Comparison of ENCODE assay signal across 16 cellular contexts in genomic region chr9:135714242-135715055, GRCh38. TPM values are rescaled to one million over a fixed set of nuclear protein-coding genes. Genes with fewer than 3 reads are reported as not detected.
DNase-seq lines count a peak whose midpoint lies in the region; ATAC-seq, FAIRE-seq and TF ChIP-seq lines count a peak whose summit lies in the region.
"Had no signal": no experiment of that assay in that cellular context is flagged by ENCODE, and none has a peak within 500 bp of the region (broad histone marks: within the 10 kb centered on the region; RNA-seq: fewer than 3 reads in every experiment).

No MANE protein-coding gene starts in this region.

- no peak overlapping the region for H4K8ac ChIP-seq in H1 (ENCODE audit: extremely low read depth, insufficient read depth, low read length)

- H3K56ac ChIP-seq in H1 (replicated peaks; ENCODE audit: insufficient read length, low read depth, low read length) = no peak overlapping the region

- H3K9ac ChIP-seq in HUES48 (ENCODE audit: low read depth, low read length) (no peak overlapping the region), H1 (replicated peaks in 1 of 4; ENCODE audit: extremely low read depth in 1 of 4, low read depth in 3 of 4, low read length in 3 of 4) (no peak overlapping the region), neural cell (ENCODE audit: low read length) (no peak overlapping the region)

- no peaks in the 10 kb centered on the region for H3K79me1 ChIP-seq in H1 (ENCODE audit: low read depth, low read length)

- no peaks in the 10 kb centered on the region for H3K23me2 ChIP-seq in H1 (ENCODE audit: low read depth, low read length)

- H3K23ac ChIP-seq in H1 (ENCODE audit: insufficient read length) = no peak overlapping the region

- H2BK120ac ChIP-seq in H1 (replicated peaks; ENCODE audit: low read depth, low read length) = no peak overlapping the region

- H3K9me3 ChIP-seq in HUES48 (ENCODE audit: control insufficient read depth, insufficient read depth, low read length) (no peaks in the 10 kb centered on the region), H1 (ENCODE audit: insufficient read depth in 2 of 2, low read depth in 1 of 2, low read length in 1 of 2) (no peaks in the 10 kb centered on the region), neural cell (ENCODE audit: low read length) (no peaks in the 10 kb centered on the region), stomach (no peaks in the 10 kb centered on the region)
- H3K9me3 ChIP-seq: pancreas had no signal

- no peak overlapping the region for H3K18ac ChIP-seq in H1 (ENCODE audit: extremely low read depth, low read length)

- no peak overlapping the region for H2AFZ ChIP-seq in H1 (ENCODE audit: low read length)
- no peak overlapping the region for H2AFZ ChIP-seq in neural cell (ENCODE audit: low read depth, low read length)

- TF ChIP-seq RAD21 in H1 (IDR thresholded peaks at IDR 0.05 in 1 of 2, conservative IDR thresholded peaks at IDR 0.05 in 1 of 2; ENCODE audit: low read depth in 2 of 2, low read length in 2 of 2) (no peak), neural cell (conservative IDR thresholded peaks at IDR 0.05) (no peak)

- H2AK5ac ChIP-seq in H1 (ENCODE audit: low read depth, low read length) = no peak overlapping the region

- POLR2A ChIA-PET in H1 (lab: Charles Lee; ENCODE audit: partially characterized antibody) = interaction anchor here (1.9 kb wide), 1 partner anchor 10 kb away, joined by 6 read pairs; no protein-coding TSS in a partner anchor

- no peak overlapping the region for H3K4ac ChIP-seq in H1 (replicated peaks; ENCODE audit: insufficient read length, low read depth, low read length)

- peak overlapping the region; percentile 60; the same call in 1 of the 2 replicates for H3K4me3 ChIP-seq in HUES48 (ENCODE audit: low read depth, low read length)
- peak overlapping the region; percentile 41 to 52 (median 47); a peak in 6 of 8 replicates for H3K4me3 ChIP-seq in H1 (ENCODE audit: extremely low read depth in 1 of 4, insufficient read depth in 2 of 4, low read depth in 3 of 4, low read length in 4 of 4)
- peak overlapping the region; percentile 51 for H3K4me3 ChIP-seq in neural cell (ENCODE audit: low read length)
- peak overlapping the region in 1 of 4 donors; percentile 14 for H3K4me3 ChIP-seq in stomach
- H3K4me3 ChIP-seq: pancreas had no signal

- no peak overlapping the region for H2BK12ac ChIP-seq in H1 (ENCODE audit: low read depth, low read length)

- H4K20me1 ChIP-seq in H1 (replicated peaks in 1 of 2; ENCODE audit: control insufficient read depth in 1 of 2, insufficient read depth in 2 of 2, low read length in 2 of 2) = peaks cover 4 to 10% of the 10 kb centered on the region in 2 experiments
- H4K20me1 ChIP-seq in neural cell (ENCODE audit: insufficient read depth) = no peaks in the 10 kb centered on the region

- H3K36me3 ChIP-seq in HUES48 (ENCODE audit: control insufficient read depth, insufficient read depth, low read length) (no peaks in the 10 kb centered on the region), H1 (ENCODE audit: control insufficient read depth in 2 of 4, insufficient read depth in 4 of 4, low read length in 3 of 4) (no peaks in the 10 kb centered on the region), neural cell (ENCODE audit: insufficient read depth, low read length) (no peaks in the 10 kb centered on the region), stomach (no peaks in the 10 kb centered on the region)
- H3K36me3 ChIP-seq: pancreas had no signal

- no peaks in the 10 kb centered on the region for H3F3A ChIP-seq in neural cell (ENCODE audit: insufficient read depth, low read length, poor library complexity, severe bottlenecking)

- H4K91ac ChIP-seq in H1 (replicated peaks; ENCODE audit: insufficient read length, low read length) = no peak overlapping the region

- H2BK20ac ChIP-seq in H1 (ENCODE audit: low read length) = no peak overlapping the region

- FAIRE-seq in H1 (lab: Jason Lieb, UNC) = no peak
- FAIRE-seq: pancreas had no signal

- H3K4me1 ChIP-seq in HUES48 (ENCODE audit: control insufficient read depth, insufficient read depth, low read length) (no peaks in the 10 kb centered on the region), H1 (replicated peaks in 1 of 4; ENCODE audit: control insufficient read depth in 3 of 4, insufficient read depth in 4 of 4, low read length in 3 of 4) (peaks cover 0 to 3% (median 1%) of the 10 kb centered on the region in 4 experiments; a peak in 2 of 7 replicates), stomach (peaks cover 0 to 7% (median 0%) of the 10 kb centered on the region in 4 donors)
- H3K4me1 ChIP-seq: pancreas had no signal

- DNase-seq in ELF-1 (ENCODE audit: low read depth, low spot score) (peak; percentile 53), H1 (ENCODE audit: low read depth in 1 of 2, low spot score in 2 of 2) (peak in 1 of 2 experiments; percentile 84), mesenteric fat pad (ENCODE audit: low spot score) (no peak), stomach (no peak)
- DNase-seq: activated gamma-delta T cell treated with Interleukin-2 at 50 U/mL for 16 hours; C1 segment of cervical spinal cord; DND-41; effector CD4-positive, alpha-beta T cell; immature natural killer cell; midbrain; pancreas; RPMI8226; stimulated activated naive CD8-positive, alpha-beta T cell treated with anti-CD3 and anti-CD28 coated beads, Interleukin-15, amount 100 ng/mL, for 72 hours had no signal

- TF ChIP-seq EP300 in H1 (IDR thresholded peaks at IDR 0.05; ENCODE audit: borderline replicate concordance in 1 of 2, low read depth in 2 of 2, low read length in 2 of 2) = no peak
- TF ChIP-seq EP300 in neural cell (conservative IDR thresholded peaks at IDR 0.05; ENCODE audit: poor library complexity, severe bottlenecking) = no peak
- TF ChIP-seq EP300 in stomach (IDR thresholded peaks at IDR 0.05) = no peak

- H3K14ac ChIP-seq in H1 (ENCODE audit: insufficient read length) = no peak overlapping the region

- no peak overlapping the region for H2BK15ac ChIP-seq in H1 (ENCODE audit: low read length)

- H3K27me3 ChIP-seq in HUES48 (ENCODE audit: control insufficient read depth, insufficient read depth, low read length) (peaks cover 21% of the 10 kb centered on the region), H1 (replicated peaks in 1 of 4; ENCODE audit: control insufficient read depth in 3 of 4, extremely low read depth in 1 of 4, insufficient read depth in 3 of 4, low read length in 3 of 4) (peaks cover 0 to 25% (median 21%) of the 10 kb centered on the region in 4 experiments; a peak in 6 of 7 replicates), neural cell (ENCODE audit: insufficient read depth, low read depth, low read length) (peaks cover 54% of the 10 kb centered on the region), stomach (peaks cover 15 to 95% (median 52%) of the 10 kb centered on the region in 3 donors)

- no peak overlapping the region for H4K5ac ChIP-seq in H1 (ENCODE audit: insufficient read length, low read depth, low read length)

- 1% methylated on average over 18 of the region's 103 CpGs; no CpG with 5 or more reads in 1 of the 2 experiments for WGBS in H1 (ENCODE audit: extremely low coverage in 1 of 2, insufficient coverage in 1 of 2, insufficient read length in 1 of 2, insufficient replicate concordance in 2 of 2, low coverage in 1 of 2, low lambda C conversion rate in 2 of 2, missing lambda C conversion rate in 1 of 2), 2 experiments
- WGBS in stomach, 5 donors = 2 to 5% (median 3%) methylated on average over 13 to 103 of the region's 103 CpGs

- no peaks in the 10 kb centered on the region for H3K9me2 ChIP-seq in neural cell (ENCODE audit: insufficient read depth, low read length)

- H3K27ac ChIP-seq in HUES48 (ENCODE audit: low read depth, low read length) (no peak overlapping the region), H1 (ENCODE audit: low read depth, low read length) (no peak overlapping the region), neural cell (ENCODE audit: low read length) (no peak overlapping the region), stomach (no peak overlapping the region)
- H3K27ac ChIP-seq: pancreas had no signal

- TF ChIP-seq POLR2A in H1 (IDR thresholded peaks at IDR 0.05; ENCODE audit: control extremely low read depth in 1 of 2, low read depth in 2 of 2, low read length in 2 of 2) = no peak
- no peak for TF ChIP-seq POLR2A in stomach (IDR thresholded peaks at IDR 0.05)

- ATAC-seq in GM21515 (IDR thresholded peaks at IDR 0.05; ENCODE audit: unreplicated experiment) = no peak
- ATAC-seq: stimulated activated naive CD8-positive, alpha-beta T cell treated with anti-CD3 and anti-CD28 coated beads, Interleukin-15, amount 100 ng/mL, for 72 hours had no signal

- CTCF ChIA-PET in H1 (lab: Charles Lee; ENCODE audit: partially characterized antibody) = interaction anchor here (0.8 to 2.7 kb wide), 5 partner anchors 11 to 112 kb away, joined by 3 to 21 read pairs (median 4); partner anchors contain the start of gene KCNT1

- intact Hi-C loops in stomach (cut with DNase I; ENCODE audit: low total_unique reads) = no loop called here

- H3K79me2 ChIP-seq in H1 (ENCODE audit: control insufficient read depth in 1 of 2, insufficient read depth in 2 of 2, low read length in 2 of 2) = no peaks in the 10 kb centered on the region
- no peaks in the 10 kb centered on the region for H3K79me2 ChIP-seq in neural cell (replicated peaks; ENCODE audit: insufficient read depth, low read length)

- H2BK5ac ChIP-seq in H1 (ENCODE audit: low read depth, low read length) = no peak overlapping the region

- TF ChIP-seq CTCF in H1 (IDR thresholded peaks at IDR 0.05; ENCODE audit: control extremely low read depth in 1 of 3, insufficient read depth in 1 of 3, low read depth in 1 of 3, low read length in 3 of 3) (no peak), neural cell (IDR thresholded peaks at IDR 0.05; ENCODE audit: poor library complexity, severe bottlenecking) (no peak), stomach (IDR thresholded peaks at IDR 0.05) (no peak)

- H3K4me2 ChIP-seq in H1 (ENCODE audit: insufficient read depth in 1 of 2, low read depth in 2 of 2, low read length in 2 of 2) (peak overlapping the region; percentile 52 to 80), neural cell (ENCODE audit: low read length) (no peak overlapping the region)

RNA-seq across cellular contexts. Expression of gene KCNT1, which starts 12.5 kb away (rescaled TPM):
- total RNA-seq in H1 (2021; fragmentation: NEBNext Ultra II Directional; extraction: Animal tissue kit (Norgen Biotek cat#: 25700)) = 0.13 and 0.44 TPM in 2 replicates
- polyA plus RNA-seq in H1 (2011; rRNA removed) (0.20 and 0.35 TPM in 2 replicates), neural cell (0.67 and 0.74 TPM in 2 replicates), stomach (under 1 TPM in 2 of 3 donors, not detected in 1; 0.10 to 0.19 TPM)
- 0.19 TPM for polyA plus RNA-seq in H1 (2011; cell fraction: cytosol; rRNA removed)
- 1.4 TPM for polyA plus RNA-seq in H1 (2011; cell fraction: nucleus; rRNA removed)
- polyA plus RNA-seq in H1 (2012, experiment 1 of 2) = 0.17 to 0.41 TPM (median 0.29 TPM) in 4 replicates
- polyA plus RNA-seq in H1 (2012, experiment 2 of 2) = 0.28 TPM
- polyA plus RNA-seq in H1 (2013, experiment 1 of 2) = 0.10 TPM
- polyA plus RNA-seq in H1 (2013, experiment 2 of 2) = 0.07 TPM
- polyA minus RNA-seq in H1 (2011; rRNA and poly(A)+ RNA removed) = 0.32 and 0.66 TPM in 2 replicates
- polyA minus RNA-seq in H1 (2011; cell fraction: cytosol; rRNA and poly(A)+ RNA removed) = not detected
- polyA minus RNA-seq in H1 (2011; cell fraction: nucleus; rRNA and poly(A)+ RNA removed) = 0.30 TPM
- polyA minus RNA-seq in neural cell = 0.24 and 0.58 TPM in 2 replicates
- total RNA-seq in mesenteric fat pad (0.06 TPM), stomach (10 to 100 TPM in 1 of 5 donors, under 1 TPM in 1, not detected in 3; 0.55 to 12.9 TPM)
- polyA plus RNA-seq: immature natural killer cell had no signal

RNA-seq across cellular contexts. Expression of gene SOHLH1, which starts 15.2 kb away (rescaled TPM):
- not detected in 2 replicates for total RNA-seq in H1 (2021; fragmentation: NEBNext Ultra II Directional; extraction: Animal tissue kit (Norgen Biotek cat#: 25700))
- polyA plus RNA-seq in H1 (2011; rRNA removed) = 0.05 and 0.11 TPM in 2 replicates
- not detected for polyA plus RNA-seq in H1 (2011; cell fraction: cytosol; rRNA removed)
- 0.36 TPM for polyA plus RNA-seq in H1 (2011; cell fraction: nucleus; rRNA removed)
- not detected in 4 replicates for polyA plus RNA-seq in H1 (2012, experiment 1 of 2)
- polyA plus RNA-seq in H1 (2012, experiment 2 of 2) = not detected
- polyA plus RNA-seq in H1 (2013, experiment 1 of 2) = not detected
- not detected for polyA plus RNA-seq in H1 (2013, experiment 2 of 2)
- not detected in 2 replicates for polyA minus RNA-seq in H1 (2011; rRNA and poly(A)+ RNA removed)
- not detected for polyA minus RNA-seq in H1 (2011; cell fraction: cytosol; rRNA and poly(A)+ RNA removed)
- polyA minus RNA-seq in H1 (2011; cell fraction: nucleus; rRNA and poly(A)+ RNA removed) = not detected
- polyA plus RNA-seq in neural cell = not detected in 2 replicates
- not detected in 2 replicates for polyA minus RNA-seq in neural cell
- not detected for total RNA-seq in mesenteric fat pad
- not detected for total RNA-seq in stomach
- not detected for polyA plus RNA-seq in stomach
- total RNA-seq: pancreas had no signal
- polyA plus RNA-seq: immature natural killer cell had no signal

RNA-seq across cellular contexts. Expression of gene LCN9, which starts 51.3 kb away (rescaled TPM):
- total RNA-seq in H1 (2021; fragmentation: NEBNext Ultra II Directional; extraction: Animal tissue kit (Norgen Biotek cat#: 25700)) = 3.1 and 3.7 TPM in 2 replicates
- polyA plus RNA-seq in H1 (2011; rRNA removed) (2.3 and 2.6 TPM in 2 replicates), neural cell (2.5 and 6.5 TPM in 2 replicates), stomach (not detected)
- polyA plus RNA-seq in H1 (2011; cell fraction: cytosol; rRNA removed) = 5.3 TPM
- polyA plus RNA-seq in H1 (2011; cell fraction: nucleus; rRNA removed) = 47.6 TPM
- polyA plus RNA-seq in H1 (2012, experiment 1 of 2) = 6.5 to 8.6 TPM (median 8.0 TPM) in 4 replicates
- 1.1 TPM for polyA plus RNA-seq in H1 (2012, experiment 2 of 2)
- not detected for polyA plus RNA-seq in H1 (2013, experiment 1 of 2)
- polyA plus RNA-seq in H1 (2013, experiment 2 of 2) = 0.18 TPM
- 0.60 and 0.83 TPM in 2 replicates for polyA minus RNA-seq in H1 (2011; rRNA and poly(A)+ RNA removed)
- not detected for polyA minus RNA-seq in H1 (2011; cell fraction: cytosol; rRNA and poly(A)+ RNA removed)
- 7.2 TPM for polyA minus RNA-seq in H1 (2011; cell fraction: nucleus; rRNA and poly(A)+ RNA removed)
- polyA minus RNA-seq in neural cell = 1.3 and 1.9 TPM in 2 replicates
- total RNA-seq in mesenteric fat pad (not detected), stomach (not detected)
- total RNA-seq: pancreas had no signal
- polyA plus RNA-seq: immature natural killer cell, pancreas had no signal
